ENCODE assay signal across 22 cellular contexts in genomic region chr2:71563872-71564271, GRCh38.
A peak's percentile ranks its signal among the peaks of the same experiment; 100 is the strongest.
DNase-seq lines count a peak whose midpoint lies in the region; ATAC-seq and TF ChIP-seq lines count a peak whose summit lies in the region.
"Had no signal": no experiment of that assay in that cellular context is flagged by ENCODE, and none has a peak within 500 bp of the region (broad histone marks: within the 10 kb centered on the region; RNA-seq: fewer than 3 reads in every experiment).

No MANE protein-coding gene starts in this region.

- peak; percentile 56 for DNase-seq in A172 (ENCODE audit: low spot score)
- DNase-seq in ELR (ENCODE audit: low read depth), result peak; percentile 24
- DNase-seq in RPMI7951 (ENCODE audit: low read depth), result peak; percentile 64
- peak; percentile 10 for DNase-seq in kidney tubule cell (ENCODE audit: low spot score)
- no peak for DNase-seq in C1 segment of cervical spinal cord (lab: John Stamatoyannopoulos, UW)
- no peak for DNase-seq in colonic mucosa
- DNase-seq in stimulated activated naive CD8-positive, alpha-beta T cell treated with anti-CD3 and anti-CD28 coated beads, Interleukin-15, Interleukin-2, amounts not matched to agents 100 U/mL and 50 U/mL, for 24 hours, result no peak
- no peak for DNase-seq in sigmoid colon
- DNase-seq: activated CD4-positive, alpha-beta T cell treated with anti-CD3 and anti-CD28 coated beads, Interleukin-2, amount 50 U/mL, for 1 hour; activated naive CD8-positive, alpha-beta T cell treated with anti-CD3 and anti-CD28 coated beads for 36 hours; CD4-positive, alpha-beta memory T cell; DMS153; gastrocnemius medialis; MM.1S; NCI-H524 treated with DMSO at 0.1 percent for 48 hours; ovary; RPMI8226; substantia nigra; T-helper 9 cell had no signal

- no peak for TF ChIP-seq EP300 in sigmoid colon (IDR thresholded peaks at IDR 0.05)

- no peak for ATAC-seq in stimulated activated naive CD8-positive, alpha-beta T cell treated with anti-CD3 and anti-CD28 coated beads, Interleukin-15, Interleukin-2, amounts not matched to agents 100 U/mL and 50 U/mL, for 24 hours
- ATAC-seq: activated T-helper 17 cell treated with anti-CD3 and anti-CD28 coated beads, Interleukin-2, amount 50 U/mL, for 72 hours; gastrocnemius medialis; naive thymus-derived CD8-positive, alpha-beta T cell had no signal

- no peak overlapping the region for H3K4me3 ChIP-seq in colonic mucosa
- H3K4me3 ChIP-seq in sigmoid colon, result no peak overlapping the region
- H3K4me3 ChIP-seq: gastrocnemius medialis, ovary, right lobe of liver had no signal

- H3K9ac ChIP-seq in colonic mucosa (ENCODE audit: low read depth in 2 of 2, low read length in 2 of 2), result no peak overlapping the region

- no peaks in the 10 kb centered on the region for H3K36me3 ChIP-seq in colonic mucosa
- peaks cover 0 to 15% (median 3%) of the 10 kb centered on the region in 4 donors for H3K36me3 ChIP-seq in sigmoid colon
- H3K36me3 ChIP-seq: ovary had no signal

- no peaks in the 10 kb centered on the region for H3K9me3 ChIP-seq in colonic mucosa
- no peaks in the 10 kb centered on the region for H3K9me3 ChIP-seq in sigmoid colon
- H3K9me3 ChIP-seq: gastrocnemius medialis, ovary, right lobe of liver had no signal

- H3K4me1 ChIP-seq in colonic mucosa (no peaks in the 10 kb centered on the region), sigmoid colon (peaks cover 0 to 9% (median 4%) of the 10 kb centered on the region in 4 donors)
- H3K4me1 ChIP-seq: gastrocnemius medialis, right lobe of liver had no signal

- 89 to 93% methylated on average over 11 of the region's 11 CpGs for WGBS in sigmoid colon, 2 donors

- no peak for TF ChIP-seq POLR2A in sigmoid colon (IDR thresholded peaks at IDR 0.05)

- H3K27me3 ChIP-seq in colonic mucosa (no peaks in the 10 kb centered on the region), sigmoid colon (no peaks in the 10 kb centered on the region)
- H3K27me3 ChIP-seq: gastrocnemius medialis, ovary, right lobe of liver had no signal

- TF ChIP-seq CTCF in colonic mucosa (IDR thresholded peaks at IDR 0.05) (no peak), sigmoid colon (IDR thresholded peaks at IDR 0.05) (no peak)

- H3K27ac ChIP-seq in colonic mucosa (no peak overlapping the region), sigmoid colon (no peak overlapping the region)
- H3K27ac ChIP-seq: gastrocnemius medialis, ovary, right lobe of liver had no signal

- intact Hi-C loops in colonic mucosa (cut with DNase I), result no loop called here
- intact Hi-C loops in sigmoid colon (cut with DNase I), result no loop called here

Comparison
In these comparisons a context has a peak if more than half of its experiments do, and no peak if none do; other contexts are left out.
1. DNase-seq: peak in A172 (single experiment), ELR (single experiment), RPMI7951 (single experiment) and kidney tubule cell (single experiment); none in C1 segment of cervical spinal cord (0 of 14), colonic mucosa (single experiment), stimulated activated naive CD8-positive, alpha-beta T cell treated with anti-CD3 and anti-CD28 coated beads, Interleukin-15, Interleukin-2, amounts not matched to agents 100 U/mL and 50 U/mL, for 24 hours (single experiment) and sigmoid colon (single experiment).